25 cellular contexts compared by ENCODE assay signal in the genomic region with DNA sequence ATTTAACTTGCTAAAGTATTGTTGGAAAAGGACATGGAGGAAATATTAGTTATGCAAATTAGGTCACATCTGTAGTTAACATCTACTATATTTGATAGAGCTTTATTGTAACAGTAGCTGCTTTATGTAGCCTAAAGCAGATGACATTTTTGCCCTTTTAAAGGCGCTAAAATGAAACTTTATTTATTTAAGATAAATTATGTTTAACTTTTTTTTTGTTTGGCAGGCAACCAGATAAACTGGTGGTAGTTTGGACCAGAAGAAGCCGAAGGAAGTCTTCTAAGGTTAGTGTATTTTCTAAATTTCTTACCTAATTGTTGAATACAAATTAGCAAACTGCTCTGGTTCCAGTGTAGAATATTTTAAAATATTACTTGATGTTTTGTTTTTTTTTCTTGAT. TPM values are rescaled to one million over a fixed set of nuclear protein-coding genes. Genes with fewer than 3 reads are reported as not detected.
DNase-seq lines count a peak whose midpoint lies in the region; ATAC-seq, FAIRE-seq and TF ChIP-seq lines count a peak whose summit lies in the region.
"Had no signal": no experiment of that assay in that cellular context is flagged by ENCODE, and none has a peak within 500 bp of the region (broad histone marks: within the 10 kb centered on the region; RNA-seq: fewer than 3 reads in every experiment).

No MANE protein-coding gene starts in this region.

- peak overlapping the region; percentile 32 for H3K4me2 ChIP-seq in A549
- H3K4me2 ChIP-seq: BLaER1 had no signal

- no peak overlapping the region for H3K4me3 Mint-ChIP-seq in central memory CD8-positive, alpha-beta T cell
- no peak overlapping the region for H3K4me3 Mint-ChIP-seq in activated T-helper 17 cell treated with anti-CD3 and anti-CD28 coated beads, Interleukin-2, amount 50 U/mL, for 72 hours
- H3K4me3 Mint-ChIP-seq: CD14-positive monocyte; CD4-positive, alpha-beta memory T cell; CD4-positive, CD25-positive, alpha-beta regulatory T cell; CD8-positive, alpha-beta memory T cell had no signal

- 57% methylated on average over 2 of the region's 2 CpGs for WGBS in A549 (ENCODE audit: missing lambda C conversion rate)
- WGBS in pancreas, 2 donors, result 14% methylated on average over 2 of the region's 2 CpGs

- H3K4me1 Mint-ChIP-seq in central memory CD8-positive, alpha-beta T cell, result peaks cover 22% of the 10 kb centered on the region
- peaks cover 7% of the 10 kb centered on the region for H3K4me1 Mint-ChIP-seq in activated T-helper 17 cell treated with anti-CD3 and anti-CD28 coated beads, Interleukin-2, amount 50 U/mL, for 72 hours

- TF ChIP-seq CTCF in A549 (IDR thresholded peaks at IDR 0.05) (no peak), pancreas (IDR thresholded peaks at IDR 0.05) (no peak)

- TF ChIP-seq EP300 in A549 (IDR thresholded peaks at IDR 0.05), result no peak

- peaks cover 3% of the 10 kb centered on the region for H3K36me3 Mint-ChIP-seq in central memory CD8-positive, alpha-beta T cell (ENCODE audit: insufficient read depth)
- peaks cover 38% of the 10 kb centered on the region for H3K36me3 Mint-ChIP-seq in activated T-helper 17 cell treated with anti-CD3 and anti-CD28 coated beads, Interleukin-2, amount 50 U/mL, for 72 hours (ENCODE audit: low read depth)

- peaks cover 54% of the 10 kb centered on the region for H3K4me1 ChIP-seq in A549
- peaks cover 12 to 33% (median 18%) of the 10 kb centered on the region in 3 donors for H3K4me1 ChIP-seq in pancreas
- H3K4me1 ChIP-seq: BE2C had no signal

- H3K9me3 ChIP-seq in A549, result no peaks in the 10 kb centered on the region
- H3K9me3 ChIP-seq in pancreas, result no peaks in the 10 kb centered on the region
- H3K9me3 ChIP-seq: BE2C had no signal

- 0 out of 6 replicates have a peak overlapping the region, but pooled peaks of 1 of the 2 experiments have one; percentile 5 for H3K27ac ChIP-seq in A549
- no peak overlapping the region for H3K27ac ChIP-seq in pancreas
- H3K27ac ChIP-seq: 22Rv1, BLaER1 had no signal

- H3K27ac Mint-ChIP-seq in central memory CD8-positive, alpha-beta T cell (ENCODE audit: low read depth), result peak overlapping the region; percentile 35
- H3K27ac Mint-ChIP-seq in activated T-helper 17 cell treated with anti-CD3 and anti-CD28 coated beads, Interleukin-2, amount 50 U/mL, for 72 hours, result no peak overlapping the region
- H3K27ac Mint-ChIP-seq: CD14-positive monocyte; CD4-positive, alpha-beta memory T cell; CD4-positive, CD25-positive, alpha-beta regulatory T cell; CD8-positive, alpha-beta memory T cell had no signal

- no peak for DNase-seq in A549 (ENCODE audit: low read depth in 1 of 2, low spot score in 1 of 2)
- no peak for DNase-seq in central memory CD8-positive, alpha-beta T cell (ENCODE audit: low spot score in 2 of 2)
- DNase-seq in pancreas, result no peak
- DNase-seq in activated gamma-delta T cell (lab: John Stamatoyannopoulos, UW), result no peak
- DNase-seq: ACHN; BE2C; C1 segment of cervical spinal cord; CD4-positive, alpha-beta memory T cell; CD4-positive, CD25-positive, alpha-beta regulatory T cell; CD8-positive, alpha-beta memory T cell; COR-L47; DMS 273 treated with DMSO at 0.1 percent for 48 hours; DMS153; DMS53; DMS79; DND-41; EL; GDM1 had no signal

- H3K27me3 ChIP-seq in pancreas, result no peaks in the 10 kb centered on the region
- H3K27me3 ChIP-seq: BE2C, BLaER1 had no signal

- H3K9me3 Mint-ChIP-seq in central memory CD8-positive, alpha-beta T cell, result no peaks in the 10 kb centered on the region
- no peaks in the 10 kb centered on the region for H3K9me3 Mint-ChIP-seq in activated T-helper 17 cell treated with anti-CD3 and anti-CD28 coated beads, Interleukin-2, amount 50 U/mL, for 72 hours

- CTCF ChIA-PET in A549 (lab: Yijun Ruan, JAX), result no interaction called here

- TF ChIP-seq RAD21 in A549 (conservative IDR thresholded peaks at IDR 0.05 in 1 of 2, IDR thresholded peaks at IDR 0.05 in 1 of 2), result no peak

- FAIRE-seq in A549 (lab: Jason Lieb, UNC) (peak; percentile 59), pancreas (lab: Jason Lieb, UNC) (no peak)
- FAIRE-seq: GM12878, GM12892, GM18507 had no signal

- no peak overlapping the region for H3K4me3 ChIP-seq in A549
- H3K4me3 ChIP-seq in pancreas, result no peak overlapping the region
- H3K4me3 ChIP-seq: BLaER1, GM12878 had no signal

- TF ChIP-seq POLR2A in A549 (IDR thresholded peaks at IDR 0.05; ENCODE audit: low read length), result no peak

- ATAC-seq in A549 (no peak), pancreas (peak; percentile 28 to 86 (median 76))
- no peak for ATAC-seq in central memory CD8-positive, alpha-beta T cell (replicated peaks; ENCODE audit: extremely low read depth, poor library complexity, severe bottlenecking)
- no peak for ATAC-seq in activated T-helper 17 cell treated with anti-CD3 and anti-CD28 coated beads, Interleukin-2, amount 50 U/mL, for 72 hours (replicated peaks)
- ATAC-seq: GM12878 had no signal

- POLR2A ChIA-PET in A549 (lab: Yijun Ruan, JAX), result no interaction called here

- intact Hi-C loops in pancreas (cut with DNase I), result no loop called here

- H3K36me3 ChIP-seq in pancreas, result no peaks in the 10 kb centered on the region
- H3K36me3 ChIP-seq: BE2C had no signal

- H3K27me3 Mint-ChIP-seq in central memory CD8-positive, alpha-beta T cell, result no peaks in the 10 kb centered on the region
- H3K27me3 Mint-ChIP-seq in activated T-helper 17 cell treated with anti-CD3 and anti-CD28 coated beads, Interleukin-2, amount 50 U/mL, for 72 hours, result no peaks in the 10 kb centered on the region
- H3K27me3 Mint-ChIP-seq: CD4-positive, alpha-beta memory T cell; CD4-positive, CD25-positive, alpha-beta regulatory T cell; CD8-positive, alpha-beta memory T cell had no signal

TF ChIP-seq in A549, 52 proteins besides CTCF, POLR2A, EP300 and RAD21:
- TF ChIP-seq NFE2L2 (conservative IDR thresholded peaks at IDR 0.05; ENCODE audit: low read length), result no peak
- no peak for TF ChIP-seq HDAC2 (IDR thresholded peaks at IDR 0.05)
- TF ChIP-seq JUN (IDR thresholded peaks at IDR 0.05), result no peak
- TF ChIP-seq, protein P1, sequence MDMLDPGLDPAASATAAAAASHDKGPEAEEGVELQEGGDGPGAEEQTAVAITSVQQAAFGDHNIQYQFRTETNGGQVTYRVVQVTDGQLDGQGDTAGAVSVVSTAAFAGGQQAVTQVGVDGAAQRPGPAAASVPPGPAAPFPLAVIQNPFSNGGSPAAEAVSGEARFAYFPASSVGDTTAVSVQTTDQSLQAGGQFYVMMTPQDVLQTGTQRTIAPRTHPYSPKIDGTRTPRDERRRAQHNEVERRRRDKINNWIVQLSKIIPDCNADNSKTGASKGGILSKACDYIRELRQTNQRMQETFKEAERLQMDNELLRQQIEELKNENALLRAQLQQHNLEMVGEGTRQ (IDR thresholded peaks at IDR 0.05), result no peak
- no peak for TF ChIP-seq KDM1A (IDR thresholded peaks at IDR 0.05; ENCODE audit: low read depth)
- TF ChIP-seq POLR2AphosphoS2 (conservative IDR thresholded peaks at IDR 0.05; ENCODE audit: low read length), result no peak
- TF ChIP-seq ZSCAN20 (CRISPR knock-in tag; IDR thresholded peaks at IDR 0.05), result no peak
- no peak for TF ChIP-seq PHF8 (IDR thresholded peaks at IDR 0.05; ENCODE audit: borderline replicate concordance, low read depth)
- no peak for TF ChIP-seq CHD4 (IDR thresholded peaks at IDR 0.05; ENCODE audit: borderline replicate concordance)
- TF ChIP-seq FOSL2 (IDR thresholded peaks at IDR 0.05), result no peak
- TF ChIP-seq FOSL2 (CRISPR knock-in tag; IDR thresholded peaks at IDR 0.05), result no peak
- TF ChIP-seq, protein P2, sequence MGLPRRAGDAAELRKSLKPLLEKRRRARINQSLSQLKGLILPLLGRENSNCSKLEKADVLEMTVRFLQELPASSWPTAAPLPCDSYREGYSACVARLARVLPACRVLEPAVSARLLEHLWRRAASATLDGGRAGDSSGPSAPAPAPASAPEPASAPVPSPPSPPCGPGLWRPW (IDR thresholded peaks at IDR 0.05), result no peak
- TF ChIP-seq EHMT2 (IDR thresholded peaks at IDR 0.05; ENCODE audit: low read depth), result no peak
- no peak for TF ChIP-seq CBX8 (IDR thresholded peaks at IDR 0.05)
- no peak for TF ChIP-seq JUNB (IDR thresholded peaks at IDR 0.05)

RNA-seq across cellular contexts. Expression of a gene that starts 41.7 kb away (rescaled TPM):
- polyA plus RNA-seq in A549 (2011; rRNA removed) (145 and 204 TPM in 2 replicates), A549 (2017; fragmentation: RNase III; extraction: RNeasy Plus Mini Kit Qiagen cat#74134 plus additional on column Dnase treatment) (62.4 to 76.9 TPM (median 65.7 TPM) in 3 replicates), pancreas (10 to 100 TPM in 1 of 2 donors, 1 to 10 TPM in 1; 7.1 to 17.4 TPM)
- 27.9 and 34.9 TPM in 2 replicates for polyA plus RNA-seq in A549 (2012; cell fraction: cytosol; rRNA removed)
- 23.7 and 39.5 TPM in 2 replicates for polyA plus RNA-seq in A549 (2012; cell fraction: nucleus; rRNA removed)
- polyA minus RNA-seq in A549 (2011; rRNA and poly(A)+ RNA removed), result 153 and 167 TPM in 2 replicates
- 10 to 100 TPM; 15.5 to 34.6 (median 24.2) TPM for total RNA-seq in pancreas
- total RNA-seq in activated T-helper 17 cell treated with anti-CD3 and anti-CD28 coated beads, Interleukin-2, amount 50 U/mL, for 72 hours, result 10 to 100 TPM; 21.5 to 22.0 TPM

Comparison
In these comparisons a context has a peak if more than half of its experiments do, and no peak if none do; other contexts are left out.
1. ATAC-seq: peak in pancreas (4 of 4); none in A549 (0 of 2), central memory CD8-positive, alpha-beta T cell (single experiment) and activated T-helper 17 cell treated with anti-CD3 and anti-CD28 coated beads, Interleukin-2, amount 50 U/mL, for 72 hours (single experiment).